ENCODE assay signal across 1 cellular context in genomic region chr22:19044381-19044780, GRCh38.
TF ChIP-seq lines count a peak whose summit lies in the region.

No MANE protein-coding gene starts in this region.

TF ChIP-seq in K562, 482 proteins besides CTCF, POLR2A, EP300 and RAD21 (continued from another document):
- no peak for TF ChIP-seq TSHZ1 (CRISPR knock-in tag; IDR thresholded peaks at IDR 0.05)
- TF ChIP-seq MCM2 (IDR thresholded peaks at IDR 0.05; ENCODE audit: low read depth) = no peak
- TF ChIP-seq SMAD2 (IDR thresholded peaks at IDR 0.05; ENCODE audit: low read depth, low read length) = no peak
- no peak for TF ChIP-seq HDAC3 (IDR thresholded peaks at IDR 0.05; ENCODE audit: borderline replicate concordance, partially characterized antibody)
- TF ChIP-seq BMI1 (IDR thresholded peaks at IDR 0.05; ENCODE audit: low read length) = no peak
- no peak for TF ChIP-seq NR2C2 (CRISPR knock-in tag; IDR thresholded peaks at IDR 0.05)
- TF ChIP-seq NR2C2 (tag; IDR thresholded peaks at IDR 0.05) = no peak
- no peak for TF ChIP-seq TRIM24 (IDR thresholded peaks at IDR 0.05)
- no peak for TF ChIP-seq ZNF280B (CRISPR knock-in tag; IDR thresholded peaks at IDR 0.05)
- TF ChIP-seq CHD7 (IDR thresholded peaks at IDR 0.05; ENCODE audit: low read depth, low read length) = no peak
- TF ChIP-seq PTTG1 (tag; IDR thresholded peaks at IDR 0.05; ENCODE audit: low read depth) = no peak
- 0 out of 2 replicates have a peak, but pooled peaks have one; percentile 33 for TF ChIP-seq TFAP4 (CRISPR knock-in tag; IDR thresholded peaks at IDR 0.05; ENCODE audit: borderline replicate concordance)
- TF ChIP-seq MAX (CRISPR knock-in tag; IDR thresholded peaks at IDR 0.05) = peak; percentile 42; the same call in 1 of the 2 replicates
- no peak for TF ChIP-seq HCFC1 (IDR thresholded peaks at IDR 0.05; ENCODE audit: low read depth, low read length)
- no peak for TF ChIP-seq ZNF830 (CRISPR knock-in tag; IDR thresholded peaks at IDR 0.05)
- no peak for TF ChIP-seq POLR2AphosphoS5 (IDR thresholded peaks at IDR 0.05; ENCODE audit: control insufficient read depth, insufficient read depth, low read depth, low read length)
